ENCODE assay signal across 1 cellular context in genomic region chr14:56579345-56580316, GRCh38.
TF ChIP-seq lines count a peak whose summit lies in the region.

TMEM260 (plus strand) TSS chr14:56579798; CDS start chr14:56579915, 117 bp downstream.

TF ChIP-seq in GM23338, 12 proteins besides CTCF, POLR2A, EP300 and RAD21 (continued from another document):
- no peak for TF ChIP-seq REST (IDR thresholded peaks at IDR 0.05; ENCODE audit: unreplicated experiment)
- TF ChIP-seq ETS1 (IDR thresholded peaks at IDR 0.05) = no peak
- TF ChIP-seq EZH2phosphoT487 (IDR thresholded peaks at IDR 0.05; ENCODE audit: unreplicated experiment) = no peak
